Comparison of ENCODE assay signal across 1 cellular context in the genomic region with DNA sequence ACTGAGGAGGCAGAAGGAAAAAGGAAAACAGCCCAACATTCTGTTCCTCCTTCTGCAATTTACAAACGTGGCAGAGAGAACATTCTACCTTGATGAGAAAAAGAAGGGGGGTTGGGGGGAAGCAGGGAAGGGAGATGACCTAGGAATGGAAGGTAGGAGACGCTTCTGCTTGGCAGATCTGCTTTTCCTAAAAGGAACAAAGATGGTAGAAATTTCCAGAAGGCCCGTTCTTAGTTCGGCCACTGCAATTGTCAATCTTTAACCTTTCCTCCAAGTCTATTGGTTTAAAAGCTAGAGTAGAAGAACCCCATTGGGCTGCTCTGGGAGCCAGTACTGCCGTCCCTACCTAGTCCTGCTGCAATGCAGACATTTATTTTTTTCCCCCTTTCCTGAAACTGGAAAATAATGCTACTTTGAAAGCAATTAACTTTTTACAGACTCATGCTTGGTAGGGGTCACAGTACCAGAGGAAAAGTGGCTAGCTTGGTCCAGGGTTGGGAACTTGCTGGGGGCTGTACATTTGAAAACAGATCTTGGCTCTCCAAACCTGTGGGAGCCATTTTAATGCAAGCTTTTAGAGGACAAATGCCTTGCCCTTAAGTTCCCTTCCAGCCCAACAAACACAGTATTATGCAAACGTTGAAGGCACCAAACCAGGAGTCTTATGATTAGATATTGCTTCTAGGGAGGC.
TF ChIP-seq lines count a peak whose summit lies in the region.

No MANE protein-coding gene starts in this region.

TF ChIP-seq in K562, 482 proteins besides CTCF, POLR2A, EP300 and RAD21 (continued from another document and continues in another):
- TF ChIP-seq CHD4 (IDR thresholded peaks at IDR 0.05; ENCODE audit: insufficient read depth, insufficient replicate concordance, low read depth, low read length, poor library complexity, severe bottlenecking): no peak
- no peak for TF ChIP-seq U2AF2 (optimal IDR thresholded peaks at IDR 0.05; ENCODE audit: low read depth, low read length)
- TF ChIP-seq TAF7 (tag; IDR thresholded peaks at IDR 0.05): peak; percentile 31; the same call in 1 of the 2 replicates
- TF ChIP-seq ZNF311 (CRISPR knock-in tag; IDR thresholded peaks at IDR 0.05): no peak
- no peak for TF ChIP-seq RUNX1 (IDR thresholded peaks at IDR 0.05; ENCODE audit: low read depth)
- TF ChIP-seq ZNF79 (CRISPR knock-in tag; IDR thresholded peaks at IDR 0.05; ENCODE audit: low read depth): 0 out of 2 replicates have a peak, but pooled peaks have one; percentile 44
- TF ChIP-seq, protein P1, sequence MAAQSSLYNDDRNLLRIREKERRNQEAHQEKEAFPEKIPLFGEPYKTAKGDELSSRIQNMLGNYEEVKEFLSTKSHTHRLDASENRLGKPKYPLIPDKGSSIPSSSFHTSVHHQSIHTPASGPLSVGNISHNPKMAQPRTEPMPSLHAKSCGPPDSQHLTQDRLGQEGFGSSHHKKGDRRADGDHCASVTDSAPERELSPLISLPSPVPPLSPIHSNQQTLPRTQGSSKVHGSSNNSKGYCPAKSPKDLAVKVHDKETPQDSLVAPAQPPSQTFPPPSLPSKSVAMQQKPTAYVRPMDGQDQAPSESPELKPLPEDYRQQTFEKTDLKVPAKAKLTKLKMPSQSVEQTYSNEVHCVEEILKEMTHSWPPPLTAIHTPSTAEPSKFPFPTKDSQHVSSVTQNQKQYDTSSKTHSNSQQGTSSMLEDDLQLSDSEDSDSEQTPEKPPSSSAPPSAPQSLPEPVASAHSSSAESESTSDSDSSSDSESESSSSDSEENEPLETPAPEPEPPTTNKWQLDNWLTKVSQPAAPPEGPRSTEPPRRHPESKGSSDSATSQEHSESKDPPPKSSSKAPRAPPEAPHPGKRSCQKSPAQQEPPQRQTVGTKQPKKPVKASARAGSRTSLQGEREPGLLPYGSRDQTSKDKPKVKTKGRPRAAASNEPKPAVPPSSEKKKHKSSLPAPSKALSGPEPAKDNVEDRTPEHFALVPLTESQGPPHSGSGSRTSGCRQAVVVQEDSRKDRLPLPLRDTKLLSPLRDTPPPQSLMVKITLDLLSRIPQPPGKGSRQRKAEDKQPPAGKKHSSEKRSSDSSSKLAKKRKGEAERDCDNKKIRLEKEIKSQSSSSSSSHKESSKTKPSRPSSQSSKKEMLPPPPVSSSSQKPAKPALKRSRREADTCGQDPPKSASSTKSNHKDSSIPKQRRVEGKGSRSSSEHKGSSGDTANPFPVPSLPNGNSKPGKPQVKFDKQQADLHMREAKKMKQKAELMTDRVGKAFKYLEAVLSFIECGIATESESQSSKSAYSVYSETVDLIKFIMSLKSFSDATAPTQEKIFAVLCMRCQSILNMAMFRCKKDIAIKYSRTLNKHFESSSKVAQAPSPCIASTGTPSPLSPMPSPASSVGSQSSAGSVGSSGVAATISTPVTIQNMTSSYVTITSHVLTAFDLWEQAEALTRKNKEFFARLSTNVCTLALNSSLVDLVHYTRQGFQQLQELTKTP (IDR thresholded peaks at IDR 0.05; ENCODE audit: low read depth in 1 of 2, partially characterized antibody in 2 of 2): peak; percentile 58 to 60
- no peak; the same call in 1 of the 2 replicates for TF ChIP-seq POLR2H (tag; IDR thresholded peaks at IDR 0.05; ENCODE audit: low read depth)
- TF ChIP-seq RBM25 (IDR thresholded peaks at IDR 0.05; ENCODE audit: low read depth, low read length, severe bottlenecking): peak; percentile 10
- peak; percentile 36; the same call in 1 of the 2 replicates for TF ChIP-seq TCF3 (CRISPR knock-in tag; IDR thresholded peaks at IDR 0.05)
- TF ChIP-seq SAP30 (IDR thresholded peaks at IDR 0.05; ENCODE audit: borderline replicate concordance, insufficient read depth, low read depth, low read length, poor library complexity, severe bottlenecking): no peak
- TF ChIP-seq LCOR (CRISPR knock-in tag; IDR thresholded peaks at IDR 0.05): no peak
- 0 out of 2 replicates have a peak, but pooled peaks have one; percentile 48 for TF ChIP-seq ZNF583 (CRISPR knock-in tag; IDR thresholded peaks at IDR 0.05)
- no peak for TF ChIP-seq ZBTB26 (CRISPR knock-in tag; IDR thresholded peaks at IDR 0.05)
- TF ChIP-seq OTX1 (CRISPR knock-in tag; IDR thresholded peaks at IDR 0.05): peak; percentile 42; the same call in 1 of the 2 replicates
- TF ChIP-seq PML (IDR thresholded peaks at IDR 0.05; ENCODE audit: low read length): peak; percentile 15; the same call in 1 of the 2 replicates
- TF ChIP-seq, protein P2, sequence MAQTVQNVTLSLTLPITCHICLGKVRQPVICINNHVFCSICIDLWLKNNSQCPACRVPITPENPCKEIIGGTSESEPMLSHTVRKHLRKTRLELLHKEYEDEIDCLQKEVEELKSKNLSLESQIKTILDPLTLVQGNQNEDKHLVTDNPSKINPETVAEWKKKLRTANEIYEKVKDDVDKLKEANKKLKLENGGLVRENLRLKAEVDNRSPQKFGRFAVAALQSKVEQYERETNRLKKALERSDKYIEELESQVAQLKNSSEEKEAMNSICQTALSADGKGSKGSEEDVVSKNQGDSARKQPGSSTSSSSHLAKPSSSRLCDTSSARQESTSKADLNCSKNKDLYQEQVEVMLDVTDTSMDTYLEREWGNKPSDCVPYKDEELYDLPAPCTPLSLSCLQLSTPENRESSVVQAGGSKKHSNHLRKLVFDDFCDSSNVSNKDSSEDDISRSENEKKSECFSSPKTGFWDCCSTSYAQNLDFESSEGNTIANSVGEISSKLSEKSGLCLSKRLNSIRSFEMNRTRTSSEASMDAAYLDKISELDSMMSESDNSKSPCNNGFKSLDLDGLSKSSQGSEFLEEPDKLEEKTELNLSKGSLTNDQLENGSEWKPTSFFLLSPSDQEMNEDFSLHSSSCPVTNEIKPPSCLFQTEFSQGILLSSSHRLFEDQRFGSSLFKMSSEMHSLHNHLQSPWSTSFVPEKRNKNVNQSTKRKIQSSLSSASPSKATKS (CRISPR knock-in tag; IDR thresholded peaks at IDR 0.05): no peak
- 0 out of 2 replicates have a peak, but pooled peaks have one; percentile 27 for TF ChIP-seq ZC3H11A (IDR thresholded peaks at IDR 0.05; ENCODE audit: low read depth, low read length)
- TF ChIP-seq SAFB (IDR thresholded peaks at IDR 0.05; ENCODE audit: borderline replicate concordance, low read depth, low read length): no peak
- no peak for TF ChIP-seq MAFK (IDR thresholded peaks at IDR 0.05; ENCODE audit: low read length)
- peak; percentile 29; the same call in 1 of the 2 replicates for TF ChIP-seq NFRKB (IDR thresholded peaks at IDR 0.05; ENCODE audit: low read depth)
- TF ChIP-seq, protein P3, sequence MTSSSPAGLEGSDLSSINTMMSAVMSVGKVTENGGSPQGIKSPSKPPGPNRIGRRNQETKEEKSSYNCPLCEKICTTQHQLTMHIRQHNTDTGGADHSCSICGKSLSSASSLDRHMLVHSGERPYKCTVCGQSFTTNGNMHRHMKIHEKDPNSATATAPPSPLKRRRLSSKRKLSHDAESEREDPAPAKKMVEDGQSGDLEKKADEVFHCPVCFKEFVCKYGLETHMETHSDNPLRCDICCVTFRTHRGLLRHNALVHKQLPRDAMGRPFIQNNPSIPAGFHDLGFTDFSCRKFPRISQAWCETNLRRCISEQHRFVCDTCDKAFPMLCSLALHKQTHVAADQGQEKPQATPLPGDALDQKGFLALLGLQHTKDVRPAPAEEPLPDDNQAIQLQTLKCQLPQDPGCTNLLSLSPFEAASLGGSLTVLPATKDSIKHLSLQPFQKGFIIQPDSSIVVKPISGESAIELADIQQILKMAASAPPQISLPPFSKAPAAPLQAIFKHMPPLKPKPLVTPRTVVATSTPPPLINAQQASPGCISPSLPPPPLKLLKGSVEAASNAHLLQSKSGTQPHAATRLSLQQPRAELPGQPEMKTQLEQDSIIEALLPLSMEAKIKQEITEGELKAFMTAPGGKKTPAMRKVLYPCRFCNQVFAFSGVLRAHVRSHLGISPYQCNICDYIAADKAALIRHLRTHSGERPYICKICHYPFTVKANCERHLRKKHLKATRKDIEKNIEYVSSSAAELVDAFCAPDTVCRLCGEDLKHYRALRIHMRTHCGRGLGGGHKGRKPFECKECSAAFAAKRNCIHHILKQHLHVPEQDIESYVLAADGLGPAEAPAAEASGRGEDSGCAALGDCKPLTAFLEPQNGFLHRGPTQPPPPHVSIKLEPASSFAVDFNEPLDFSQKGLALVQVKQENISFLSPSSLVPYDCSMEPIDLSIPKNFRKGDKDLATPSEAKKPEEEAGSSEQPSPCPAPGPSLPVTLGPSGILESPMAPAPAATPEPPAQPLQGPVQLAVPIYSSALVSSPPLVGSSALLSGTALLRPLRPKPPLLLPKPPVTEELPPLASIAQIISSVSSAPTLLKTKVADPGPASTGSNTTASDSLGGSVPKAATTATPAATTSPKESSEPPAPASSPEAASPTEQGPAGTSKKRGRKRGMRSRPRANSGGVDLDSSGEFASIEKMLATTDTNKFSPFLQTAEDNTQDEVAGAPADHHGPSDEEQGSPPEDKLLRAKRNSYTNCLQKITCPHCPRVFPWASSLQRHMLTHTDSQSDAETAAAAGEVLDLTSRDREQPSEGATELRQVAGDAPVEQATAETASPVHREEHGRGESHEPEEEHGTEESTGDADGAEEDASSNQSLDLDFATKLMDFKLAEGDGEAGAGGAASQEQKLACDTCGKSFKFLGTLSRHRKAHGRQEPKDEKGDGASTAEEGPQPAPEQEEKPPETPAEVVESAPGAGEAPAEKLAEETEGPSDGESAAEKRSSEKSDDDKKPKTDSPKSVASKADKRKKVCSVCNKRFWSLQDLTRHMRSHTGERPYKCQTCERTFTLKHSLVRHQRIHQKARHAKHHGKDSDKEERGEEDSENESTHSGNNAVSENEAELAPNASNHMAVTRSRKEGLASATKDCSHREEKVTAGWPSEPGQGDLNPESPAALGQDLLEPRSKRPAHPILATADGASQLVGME (CRISPR knock-in tag; IDR thresholded peaks at IDR 0.05): 0 out of 2 replicates have a peak, but pooled peaks have one; percentile 12
- peak in 1 of 2 experiments; percentile 77; a peak in 2 of 4 replicates for TF ChIP-seq ZNF639 (CRISPR knock-in tag; conservative IDR thresholded peaks at IDR 0.05 in 1 of 2, IDR thresholded peaks at IDR 0.05 in 1 of 2)
- TF ChIP-seq, protein P4, sequence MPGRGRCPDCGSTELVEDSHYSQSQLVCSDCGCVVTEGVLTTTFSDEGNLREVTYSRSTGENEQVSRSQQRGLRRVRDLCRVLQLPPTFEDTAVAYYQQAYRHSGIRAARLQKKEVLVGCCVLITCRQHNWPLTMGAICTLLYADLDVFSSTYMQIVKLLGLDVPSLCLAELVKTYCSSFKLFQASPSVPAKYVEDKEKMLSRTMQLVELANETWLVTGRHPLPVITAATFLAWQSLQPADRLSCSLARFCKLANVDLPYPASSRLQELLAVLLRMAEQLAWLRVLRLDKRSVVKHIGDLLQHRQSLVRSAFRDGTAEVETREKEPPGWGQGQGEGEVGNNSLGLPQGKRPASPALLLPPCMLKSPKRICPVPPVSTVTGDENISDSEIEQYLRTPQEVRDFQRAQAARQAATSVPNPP (IDR thresholded peaks at IDR 0.05; ENCODE audit: borderline replicate concordance, insufficient read depth, insufficient read length): no peak
- TF ChIP-seq ESRRA (IDR thresholded peaks at IDR 0.05; ENCODE audit: borderline replicate concordance, low read depth): no peak
- peak; percentile 45; the same call in 1 of the 2 replicates for TF ChIP-seq POLR2AphosphoS5 (IDR thresholded peaks at IDR 0.05; ENCODE audit: control insufficient read depth, insufficient read depth, low read depth, low read length)
- TF ChIP-seq TSC22D4 (tag; IDR thresholded peaks at IDR 0.05): no peak
- TF ChIP-seq ETV6 (IDR thresholded peaks at IDR 0.05; ENCODE audit: borderline replicate concordance in 1 of 2, low read depth in 2 of 2, low read length in 1 of 2): no peak
- TF ChIP-seq ETV6 (CRISPR knock-in tag; IDR thresholded peaks at IDR 0.05; ENCODE audit: borderline replicate concordance): no peak
- no peak for TF ChIP-seq MCM2 (IDR thresholded peaks at IDR 0.05; ENCODE audit: low read depth)
- no peak for TF ChIP-seq MBD1 (CRISPR knock-in tag; IDR thresholded peaks at IDR 0.05)
- TF ChIP-seq PHTF2 (CRISPR knock-in tag; IDR thresholded peaks at IDR 0.05): no peak
- peak; percentile 41; the same call in 1 of the 2 replicates for TF ChIP-seq HDGF (IDR thresholded peaks at IDR 0.05)
- TF ChIP-seq ZNF431 (CRISPR knock-in tag; IDR thresholded peaks at IDR 0.05): no peak
- no peak for TF ChIP-seq TEAD4 (IDR thresholded peaks at IDR 0.05; ENCODE audit: low read length)
- no peak for TF ChIP-seq TEAD4 (CRISPR knock-in tag; IDR thresholded peaks at IDR 0.05; ENCODE audit: borderline replicate concordance)
- TF ChIP-seq ZNF707 (CRISPR knock-in tag; conservative IDR thresholded peaks at IDR 0.05): no peak
- TF ChIP-seq ZSCAN32 (CRISPR knock-in tag; IDR thresholded peaks at IDR 0.05): peak; percentile 68
- TF ChIP-seq ZNF263 (CRISPR knock-in tag; IDR thresholded peaks at IDR 0.05; ENCODE audit: borderline replicate concordance): no peak
- TF ChIP-seq NR1H2 (CRISPR knock-in tag; IDR thresholded peaks at IDR 0.05): no peak; the same call in 1 of the 2 replicates
- 0 out of 2 replicates have a peak, but pooled peaks have one; percentile 31 for TF ChIP-seq ELF4 (CRISPR knock-in tag; IDR thresholded peaks at IDR 0.05)
- no peak for TF ChIP-seq NR3C1 (CRISPR knock-in tag; IDR thresholded peaks at IDR 0.05)
- no peak for TF ChIP-seq ESRRB (CRISPR knock-in tag; IDR thresholded peaks at IDR 0.05; ENCODE audit: borderline replicate concordance)
- peak; percentile 51 for TF ChIP-seq CEBPB (tag; IDR thresholded peaks at IDR 0.05)
